In genomic region chr12:57823131-57823907, GRCh38 we compare ENCODE assay signal across 18 cellular contexts. TPM values are rescaled to one million over a fixed set of nuclear protein-coding genes. Genes with fewer than 3 reads are reported as not detected.
A peak's percentile ranks its signal among the peaks of the same experiment; 100 is the strongest.
DNase-seq lines count a peak whose midpoint lies in the region; ATAC-seq, FAIRE-seq and TF ChIP-seq lines count a peak whose summit lies in the region.
"Had no signal": no experiment of that assay in that cellular context is flagged by ENCODE, and none has a peak within 500 bp of the region (broad histone marks: within the 10 kb centered on the region; RNA-seq: fewer than 3 reads in every experiment).

No MANE protein-coding gene starts in this region.

- no peak overlapping the region for H3K4me2 ChIP-seq in keratinocyte (ENCODE audit: control insufficient read depth, extremely low read depth, insufficient read depth, low read depth, low read length)
- no peak overlapping the region for H3K4me2 ChIP-seq in MM.1S (ENCODE audit: low read depth, low read length)
- H3K4me2 ChIP-seq: neural progenitor cell had no signal

- H3K9me3 ChIP-seq in T-helper 17 cell (ENCODE audit: control insufficient read depth, low read length, poor library complexity, severe bottlenecking) (no peaks in the 10 kb centered on the region), keratinocyte (ENCODE audit: control insufficient read depth, low read depth, low read length) (no peaks in the 10 kb centered on the region), MM.1S (replicated peaks; ENCODE audit: insufficient read depth, low read length) (no peaks in the 10 kb centered on the region)

- dilution Hi-C loops in keratinocyte (cut with MboI; ENCODE audit: extremely low pct_ligation_motif_present, low sequenced_read_pairs) = no loop called here

- DNase-seq in activated naive CD8-positive, alpha-beta T cell treated with anti-CD3 and anti-CD28 coated beads for 36 hours = no peak
- no peak for DNase-seq in T-helper 17 cell
- DNase-seq in keratinocyte (ENCODE audit: low read depth, low spot score) = no peak
- DNase-seq in stimulated activated naive CD8-positive, alpha-beta T cell treated with anti-CD3 and anti-CD28 coated beads, Interleukin-15, amount 100 ng/mL, for 72 hours = no peak
- no peak for DNase-seq in MM.1S
- DNase-seq in UCSD-AML1 (lab: John Stamatoyannopoulos, UW; ENCODE audit: unreplicated experiment) = no peak
- no peak for DNase-seq in D721Med (ENCODE audit: insufficient read length, low spot score)
- DNase-seq: activated T-cell treated with anti-CD3 and anti-CD28 coated beads, Interleukin-2, amount 50 U/mL, for 48 hours; amygdala; EL; HCEC 1CT; NCI-H1417 treated with DMSO at 0.1 percent for 48 hours; retina had no signal

- H3F3A ChIP-seq in MM.1S (ENCODE audit: insufficient read depth, low read length) = peaks cover 2% of the 10 kb centered on the region; the same call in 1 of the 2 replicates

- H3K79me2 ChIP-seq in keratinocyte (ENCODE audit: control insufficient read depth, insufficient read depth, low read length) = peaks cover 4% of the 10 kb centered on the region
- peaks cover 20% of the 10 kb centered on the region for H3K79me2 ChIP-seq in MM.1S (ENCODE audit: low read length)

- H3K4me3 Mint-ChIP-seq in activated naive CD8-positive, alpha-beta T cell = no peak overlapping the region
- H3K4me3 Mint-ChIP-seq in activated naive CD8-positive, alpha-beta T cell treated with anti-CD3 and anti-CD28 coated beads for 36 hours = no peak overlapping the region
- H3K4me3 Mint-ChIP-seq in T-helper 17 cell = no peak overlapping the region
- H3K4me3 Mint-ChIP-seq in stimulated activated naive CD8-positive, alpha-beta T cell treated with anti-CD3 and anti-CD28 coated beads, Interleukin-15, amount 100 ng/mL, for 72 hours = no peak overlapping the region
- H3K4me3 Mint-ChIP-seq: neural progenitor cell had no signal

- H3K9me2 ChIP-seq in MM.1S (replicated peaks; ENCODE audit: insufficient read depth, low read length) = no peaks in the 10 kb centered on the region

- no peak for ATAC-seq in T-helper 17 cell
- ATAC-seq in stimulated activated naive CD8-positive, alpha-beta T cell treated with anti-CD3 and anti-CD28 coated beads, Interleukin-15, amount 100 ng/mL, for 72 hours = no peak
- ATAC-seq: Panc1, SK-N-SH treated with all-trans-retinoic acid at 6 μM for 48 hours had no signal

- H3K36me3 Mint-ChIP-seq in activated naive CD8-positive, alpha-beta T cell = no peaks in the 10 kb centered on the region
- H3K36me3 Mint-ChIP-seq in activated naive CD8-positive, alpha-beta T cell treated with anti-CD3 and anti-CD28 coated beads for 36 hours = peaks cover 7% of the 10 kb centered on the region
- peaks cover 7% of the 10 kb centered on the region for H3K36me3 Mint-ChIP-seq in T-helper 17 cell (ENCODE audit: low read depth)

- H3K9me3 Mint-ChIP-seq in activated naive CD8-positive, alpha-beta T cell (ENCODE audit: low read depth) = no peaks in the 10 kb centered on the region
- no peaks in the 10 kb centered on the region for H3K9me3 Mint-ChIP-seq in activated naive CD8-positive, alpha-beta T cell treated with anti-CD3 and anti-CD28 coated beads for 36 hours
- no peaks in the 10 kb centered on the region for H3K9me3 Mint-ChIP-seq in stimulated activated naive CD8-positive, alpha-beta T cell treated with anti-CD3 and anti-CD28 coated beads, Interleukin-15, amount 100 ng/mL, for 72 hours
- H3K9me3 Mint-ChIP-seq: neural progenitor cell had no signal

- H4K20me1 ChIP-seq in keratinocyte (ENCODE audit: control insufficient read depth, extremely low read depth, insufficient read depth, low read length) (peaks cover 4% of the 10 kb centered on the region), MM.1S (ENCODE audit: insufficient read depth, low read length) (no peaks in the 10 kb centered on the region)

- H3K4me1 ChIP-seq in keratinocyte (ENCODE audit: control insufficient read depth, extremely low read depth, insufficient read depth, low read length) (no peaks in the 10 kb centered on the region), MM.1S (ENCODE audit: low read length) (no peaks in the 10 kb centered on the region)
- H3K4me1 ChIP-seq: neural progenitor cell had no signal

- H3K4me3 ChIP-seq in keratinocyte (ENCODE audit: control insufficient read depth in 2 of 3, extremely low read depth in 1 of 3, insufficient read depth in 2 of 3, low read depth in 1 of 3, low read length in 3 of 3) (no peak overlapping the region), MM.1S (ENCODE audit: low read length) (no peak overlapping the region)
- H3K4me3 ChIP-seq: neural progenitor cell had no signal

- no peak overlapping the region for H3K27ac ChIP-seq in keratinocyte (ENCODE audit: control insufficient read depth, insufficient read depth, low read length)
- no peak overlapping the region for H3K27ac ChIP-seq in MM.1S (ENCODE audit: low read length)
- H3K27ac ChIP-seq: neural progenitor cell had no signal

- no peak overlapping the region for H3K9ac ChIP-seq in keratinocyte (ENCODE audit: control insufficient read depth, extremely low read depth, insufficient read depth, low read length)
- no peak overlapping the region for H3K9ac ChIP-seq in MM.1S (ENCODE audit: low read length)
- H3K9ac ChIP-seq: neural progenitor cell had no signal

- TF ChIP-seq CTCF in keratinocyte (optimal IDR thresholded peaks at IDR 0.05 in 1 of 3, IDR thresholded peaks at IDR 0.05 in 1 of 3, conservative IDR thresholded peaks at IDR 0.05 in 1 of 3; ENCODE audit: extremely low read depth in 1 of 3, insufficient read depth in 2 of 3, low read length in 3 of 3) = no peak
- TF ChIP-seq CTCF in MM.1S (IDR thresholded peaks at IDR 0.05; ENCODE audit: low read length) = no peak
- no peak for TF ChIP-seq CTCF in D721Med (IDR thresholded peaks at IDR 0.05; ENCODE audit: insufficient read depth, missing control alignments)

- H3K9me1 ChIP-seq in keratinocyte (ENCODE audit: control insufficient read depth, extremely low read depth, insufficient read depth, low read length) = no peaks in the 10 kb centered on the region

- H2AFZ ChIP-seq in keratinocyte (ENCODE audit: control insufficient read depth, low read length) (no peak overlapping the region), MM.1S (ENCODE audit: low read length) (no peak overlapping the region)
- H2AFZ ChIP-seq: neural progenitor cell had no signal

- FAIRE-seq in keratinocyte (lab: Jason Lieb, UNC) = peak; percentile 46
- no peak for FAIRE-seq in D721Med (lab: Jason Lieb, UNC)
- FAIRE-seq: TTC549 had no signal

- H3K27ac Mint-ChIP-seq in activated naive CD8-positive, alpha-beta T cell = peak overlapping the region; percentile 66
- no peak overlapping the region for H3K27ac Mint-ChIP-seq in activated naive CD8-positive, alpha-beta T cell treated with anti-CD3 and anti-CD28 coated beads for 36 hours
- H3K27ac Mint-ChIP-seq in T-helper 17 cell = peak overlapping the region; percentile 78
- peak overlapping the region; percentile 34 to 72 for H3K27ac Mint-ChIP-seq in stimulated activated naive CD8-positive, alpha-beta T cell treated with anti-CD3 and anti-CD28 coated beads, Interleukin-15, amount 100 ng/mL, for 72 hours
- H3K27ac Mint-ChIP-seq: neural progenitor cell had no signal

- H3K4me1 Mint-ChIP-seq in activated naive CD8-positive, alpha-beta T cell (ENCODE audit: low read depth) = no peaks in the 10 kb centered on the region
- peaks cover 4% of the 10 kb centered on the region for H3K4me1 Mint-ChIP-seq in activated naive CD8-positive, alpha-beta T cell treated with anti-CD3 and anti-CD28 coated beads for 36 hours
- peaks cover 13% of the 10 kb centered on the region for H3K4me1 Mint-ChIP-seq in T-helper 17 cell
- peaks cover 10% of the 10 kb centered on the region for H3K4me1 Mint-ChIP-seq in stimulated activated naive CD8-positive, alpha-beta T cell treated with anti-CD3 and anti-CD28 coated beads, Interleukin-15, amount 100 ng/mL, for 72 hours
- H3K4me1 Mint-ChIP-seq: neural progenitor cell had no signal

- no peaks in the 10 kb centered on the region for H3K27me3 Mint-ChIP-seq in activated naive CD8-positive, alpha-beta T cell
- H3K27me3 Mint-ChIP-seq in activated naive CD8-positive, alpha-beta T cell treated with anti-CD3 and anti-CD28 coated beads for 36 hours = no peaks in the 10 kb centered on the region
- no peaks in the 10 kb centered on the region for H3K27me3 Mint-ChIP-seq in T-helper 17 cell
- no peaks in the 10 kb centered on the region for H3K27me3 Mint-ChIP-seq in stimulated activated naive CD8-positive, alpha-beta T cell treated with anti-CD3 and anti-CD28 coated beads, Interleukin-15, amount 100 ng/mL, for 72 hours

- peaks cover 51 to 55% of the 10 kb centered on the region in 2 experiments for H3K36me3 ChIP-seq in keratinocyte (ENCODE audit: control insufficient read depth in 2 of 2, extremely low read depth in 1 of 2, insufficient read depth in 2 of 2, low read length in 2 of 2)
- peaks cover 4% of the 10 kb centered on the region; the same call in 1 of the 2 replicates for H3K36me3 ChIP-seq in MM.1S (replicated peaks; ENCODE audit: insufficient read depth, low read length)
- H3K36me3 ChIP-seq: neural progenitor cell had no signal

- no peaks in the 10 kb centered on the region for H3K27me3 ChIP-seq in keratinocyte (ENCODE audit: control insufficient read depth, extremely low read depth, insufficient read depth, low read length)
- no peaks in the 10 kb centered on the region for H3K27me3 ChIP-seq in MM.1S (replicated peaks; ENCODE audit: insufficient read depth, low read length)
- H3K27me3 ChIP-seq: neural progenitor cell had no signal

RNA-seq across cellular contexts. Expression of gene AVIL, which starts 4.8 kb away (rescaled TPM):
- 1 to 10 TPM; 1.2 to 1.8 TPM for total RNA-seq in activated naive CD8-positive, alpha-beta T cell treated with anti-CD3 and anti-CD28 coated beads for 36 hours
- total RNA-seq in T-helper 17 cell = 1 to 10 TPM; 1.3 to 1.4 TPM
- 0.27 to 1.3 TPM (median 1.3 TPM) in 3 replicates for polyA plus RNA-seq in keratinocyte
- 1.9 TPM for polyA plus RNA-seq in keratinocyte (2011; ENCODE audit: low read depth)
- 0.14 and 0.49 TPM in 2 replicates for polyA plus RNA-seq in keratinocyte (2011; cell fraction: cytosol; rRNA removed)
- polyA plus RNA-seq in keratinocyte (2011; cell fraction: nucleus; rRNA removed) = 5.3 and 5.4 TPM in 2 replicates
- polyA plus RNA-seq in keratinocyte (2012; ENCODE audit: low replicate concordance) = 0.66 and 2.7 TPM in 2 replicates
- 1.3 to 2.7 TPM in 2 of 3 replicates, not detected in the other for polyA minus RNA-seq in keratinocyte
- not detected for polyA minus RNA-seq in keratinocyte (2011; cell fraction: cytosol; rRNA and poly(A)+ RNA removed)
- 1.2 and 1.3 TPM in 2 replicates for polyA minus RNA-seq in keratinocyte (2011; cell fraction: nucleus; rRNA and poly(A)+ RNA removed)

RNA-seq across cellular contexts. Expression of gene CTDSP2, which starts 23.2 kb away (rescaled TPM):
- 10 to 100 TPM; 91.4 to 94.3 TPM for total RNA-seq in activated naive CD8-positive, alpha-beta T cell treated with anti-CD3 and anti-CD28 coated beads for 36 hours
- total RNA-seq in T-helper 17 cell = 100 to 1,000 TPM; 114 to 132 TPM
- 39.0 to 75.0 TPM (median 54.6 TPM) in 3 replicates for polyA plus RNA-seq in keratinocyte
- 38.5 TPM for polyA plus RNA-seq in keratinocyte (2011; ENCODE audit: low read depth)
- 61.4 and 68.1 TPM in 2 replicates for polyA plus RNA-seq in keratinocyte (2011; cell fraction: cytosol; rRNA removed)
- 62.6 and 66.0 TPM in 2 replicates for polyA plus RNA-seq in keratinocyte (2011; cell fraction: nucleus; rRNA removed)
- polyA plus RNA-seq in keratinocyte (2012; ENCODE audit: low replicate concordance) = 35.0 and 54.1 TPM in 2 replicates
- polyA minus RNA-seq in keratinocyte = 72.9 to 174 TPM (median 107 TPM) in 3 replicates
- polyA minus RNA-seq in keratinocyte (2011; cell fraction: cytosol; rRNA and poly(A)+ RNA removed) = 36.8 TPM
- polyA minus RNA-seq in keratinocyte (2011; cell fraction: nucleus; rRNA and poly(A)+ RNA removed) = 28.5 and 40.3 TPM in 2 replicates

RNA-seq across cellular contexts. Expression of gene TSFM, which starts 40.7 kb away (rescaled TPM):
- total RNA-seq in activated naive CD8-positive, alpha-beta T cell treated with anti-CD3 and anti-CD28 coated beads for 36 hours = 10 to 100 TPM; 67.7 to 74.7 TPM
- 10 to 100 TPM; 12.5 to 17.9 TPM for total RNA-seq in T-helper 17 cell
- polyA plus RNA-seq in keratinocyte = 20.4 to 30.5 TPM (median 21.0 TPM) in 3 replicates
- polyA plus RNA-seq in keratinocyte (2011; ENCODE audit: low read depth) = 21.3 TPM
- 12.9 and 16.0 TPM in 2 replicates for polyA plus RNA-seq in keratinocyte (2011; cell fraction: cytosol; rRNA removed)
- 19.2 and 21.7 TPM in 2 replicates for polyA plus RNA-seq in keratinocyte (2011; cell fraction: nucleus; rRNA removed)
- polyA plus RNA-seq in keratinocyte (2012; ENCODE audit: low replicate concordance) = 26.7 and 28.8 TPM in 2 replicates
- polyA minus RNA-seq in keratinocyte = 4.7 to 7.1 TPM (median 5.6 TPM) in 3 replicates
- 11.1 TPM for polyA minus RNA-seq in keratinocyte (2011; cell fraction: cytosol; rRNA and poly(A)+ RNA removed)
- polyA minus RNA-seq in keratinocyte (2011; cell fraction: nucleus; rRNA and poly(A)+ RNA removed) = 4.6 and 4.7 TPM in 2 replicates

RNA-seq across cellular contexts. Expression of gene EEF1AKMT3, which starts 50.9 kb away (rescaled TPM):
- total RNA-seq in activated naive CD8-positive, alpha-beta T cell treated with anti-CD3 and anti-CD28 coated beads for 36 hours = 1 to 10 TPM; 3.7 to 3.9 TPM
- total RNA-seq in T-helper 17 cell = 1 to 10 TPM; 4.0 to 6.6 TPM
- polyA plus RNA-seq in keratinocyte = 5.4 to 7.7 TPM (median 6.5 TPM) in 3 replicates
- 1.0 TPM for polyA plus RNA-seq in keratinocyte (2011; ENCODE audit: low read depth)
- polyA plus RNA-seq in keratinocyte (2011; cell fraction: cytosol; rRNA removed) = 5.2 and 8.8 TPM in 2 replicates
- polyA plus RNA-seq in keratinocyte (2011; cell fraction: nucleus; rRNA removed) = 5.4 and 6.5 TPM in 2 replicates
- 3.5 and 4.8 TPM in 2 replicates for polyA plus RNA-seq in keratinocyte (2012; ENCODE audit: low replicate concordance)
- 5.3 to 11.1 TPM (median 9.7 TPM) in 3 replicates for polyA minus RNA-seq in keratinocyte
- 3.3 TPM for polyA minus RNA-seq in keratinocyte (2011; cell fraction: cytosol; rRNA and poly(A)+ RNA removed)
- 2.1 and 2.6 TPM in 2 replicates for polyA minus RNA-seq in keratinocyte (2011; cell fraction: nucleus; rRNA and poly(A)+ RNA removed)

RNA-seq across cellular contexts. Expression of gene METTL1, which starts 51.4 kb away (rescaled TPM):
- total RNA-seq in activated naive CD8-positive, alpha-beta T cell treated with anti-CD3 and anti-CD28 coated beads for 36 hours = 10 to 100 TPM; 59.6 to 60.1 TPM
- 10 to 100 TPM; 15.0 to 20.9 TPM for total RNA-seq in T-helper 17 cell
- polyA plus RNA-seq in keratinocyte = 24.3 to 25.5 TPM (median 24.5 TPM) in 3 replicates
- polyA plus RNA-seq in keratinocyte (2011; ENCODE audit: low read depth) = 4.7 TPM
- polyA plus RNA-seq in keratinocyte (2011; cell fraction: cytosol; rRNA removed) = 14.9 and 17.4 TPM in 2 replicates
- 25.0 and 25.7 TPM in 2 replicates for polyA plus RNA-seq in keratinocyte (2011; cell fraction: nucleus; rRNA removed)
- polyA plus RNA-seq in keratinocyte (2012; ENCODE audit: low replicate concordance) = 20.5 and 24.2 TPM in 2 replicates
- polyA minus RNA-seq in keratinocyte = 18.9 to 42.7 TPM (median 23.0 TPM) in 3 replicates
- polyA minus RNA-seq in keratinocyte (2011; cell fraction: cytosol; rRNA and poly(A)+ RNA removed) = 13.6 TPM
- 9.8 and 12.8 TPM in 2 replicates for polyA minus RNA-seq in keratinocyte (2011; cell fraction: nucleus; rRNA and poly(A)+ RNA removed)
